8 cellular contexts compared by ENCODE assay signal in genomic region chr1:32702599-32703478, GRCh38. TPM values are rescaled to one million over a fixed set of nuclear protein-coding genes. Genes with fewer than 3 reads are reported as not detected.
A peak's percentile ranks its signal among the peaks of the same experiment; 100 is the strongest.
DNase-seq lines count a peak whose midpoint lies in the region; ATAC-seq and TF ChIP-seq lines count a peak whose summit lies in the region.

SYNC (minus strand) TSS chr1:32702770; CDS start chr1:32702660, 110 bp downstream.

- peaks cover 29% of the 10 kb centered on the region for H3K27me3 Mint-ChIP-seq in activated CD4-positive, alpha-beta memory T cell treated with anti-CD3 and anti-CD28 coated beads for 36 hours

- H3K27ac ChIP-seq in AG04450 (ENCODE audit: low read depth, low read length): peak within 1 kb of the TSS; percentile 99

- peaks cover 4% of the 10 kb centered on the region for H3K9me3 ChIP-seq in AG04450 (ENCODE audit: control insufficient read depth, insufficient read depth, low read length)

- peak; percentile 63 for DNase-seq in AG04450 (ENCODE audit: low read depth, low spot score)
- peak; percentile 55 for DNase-seq in GOT3 (lab: John Stamatoyannopoulos, UW)
- DNase-seq in activated CD4-positive, alpha-beta memory T cell treated with anti-CD3 and anti-CD28 coated beads for 36 hours: peak; percentile 25
- peak; percentile 79 for DNase-seq in fibroblast of peridontal ligament (ENCODE audit: extremely low read depth)
- DNase-seq in myocyte (ENCODE audit: low read depth): peak; percentile 97
- no peak for DNase-seq in DMS153 (lab: John Stamatoyannopoulos, UW)
- no peak for DNase-seq in G401 (ENCODE audit: low spot score)

- H3K27ac Mint-ChIP-seq in activated CD4-positive, alpha-beta memory T cell treated with anti-CD3 and anti-CD28 coated beads for 36 hours: no peak within 1 kb of the TSS

- H3K9me3 Mint-ChIP-seq in activated CD4-positive, alpha-beta memory T cell treated with anti-CD3 and anti-CD28 coated beads for 36 hours: no peaks in the 10 kb centered on the region

- ATAC-seq in GM19463 (IDR thresholded peaks at IDR 0.05; ENCODE audit: unreplicated experiment): no peak

- TF ChIP-seq CTCF in AG04450 (IDR thresholded peaks at IDR 0.05; ENCODE audit: low read depth, low read length): no peak

- in situ Hi-C loops in G401 (cut with HindIII; ENCODE audit: low sequenced_read_pairs): no loop called here

- CTCF ChIA-PET in AG04450 (lab: Charles Lee): interaction anchor here (0.6 to 2.2 kb wide), 2 partner anchors 9 to 371 kb away, joined by 3 to 12 read pairs; no protein-coding TSS in a partner anchor
- CTCF ChIA-PET in activated CD4-positive, alpha-beta memory T cell treated with anti-CD3 and anti-CD28 coated beads for 36 hours (lab: Charles Lee): interaction anchor here (0.6 to 2.1 kb wide), 3 partner anchors 9 to 70 kb away, joined by 3 to 9 read pairs (median 4); no protein-coding TSS in a partner anchor

- H3K4me3 Mint-ChIP-seq in activated CD4-positive, alpha-beta memory T cell treated with anti-CD3 and anti-CD28 coated beads for 36 hours: no peak within 1 kb of the TSS

- H3K4me3 ChIP-seq in AG04450 (ENCODE audit: low read depth, low read length): peak within 1 kb of the TSS; percentile 81

- no peaks in the 10 kb centered on the region for H3K27me3 ChIP-seq in AG04450 (ENCODE audit: control insufficient read depth, insufficient read depth, low read length)

- POLR2A ChIA-PET in AG04450 (lab: Yijun Ruan, JAX): interaction anchor here (0.6 to 4.2 kb wide), 21 partner anchors 8 to 636 kb away, joined by 3 to 40 read pairs (median 5); partner anchors contain the start of genes RBBP4, S100PBP and YARS1
- POLR2A ChIA-PET in activated CD4-positive, alpha-beta memory T cell treated with anti-CD3 and anti-CD28 coated beads for 36 hours (lab: Charles Lee): no interaction called here

- no peaks in the 10 kb centered on the region for H3K36me3 Mint-ChIP-seq in activated CD4-positive, alpha-beta memory T cell treated with anti-CD3 and anti-CD28 coated beads for 36 hours

- H3K4me1 Mint-ChIP-seq in activated CD4-positive, alpha-beta memory T cell treated with anti-CD3 and anti-CD28 coated beads for 36 hours (ENCODE audit: low read depth): peaks cover 9% of the 10 kb centered on the region

- intact Hi-C loops in activated CD4-positive, alpha-beta memory T cell treated with anti-CD3 and anti-CD28 coated beads for 36 hours (cut with micrococcal nuclease): no loop called here

RNA-seq across cellular contexts. Expression of gene SYNC, which starts in this region (rescaled TPM):
- polyA plus RNA-seq in AG04450 (2011; rRNA removed): 50.4 and 65.1 TPM in 2 replicates
- 63.5 and 68.5 TPM in 2 replicates for polyA minus RNA-seq in AG04450 (2011; rRNA and poly(A)+ RNA removed)
- total RNA-seq in activated CD4-positive, alpha-beta memory T cell treated with anti-CD3 and anti-CD28 coated beads for 36 hours: not detected
- total RNA-seq in myocyte: 131 and 152 TPM in 2 replicates
- polyA plus RNA-seq in myocyte (2012): 54.8 TPM
- total RNA-seq in G401 (2014; rRNA removed; shearing (Covaris generic)): 6.5 and 7.9 TPM in 2 replicates

Comparison
In these comparisons a context has a peak if more than half of its experiments do, and no peak if none do; other contexts are left out.
1. RNA of gene SYNC (total RNA-seq): 131 to 152 TPM in myocyte; 6.5 to 7.9 TPM in G401 and not detected in activated CD4-positive, alpha-beta memory T cell treated with anti-CD3 and anti-CD28 coated beads for 36 hours; every median in the first group is over 10 times any median in the second.
2. Peak in DNase-seq in activated CD4-positive, alpha-beta memory T cell treated with anti-CD3 and anti-CD28 coated beads for 36 hours; RNA of the gene not detected or under 1 TPM.
3. DNase-seq: peak in AG04450 (single experiment), GOT3 (single experiment), fibroblast of peridontal ligament (single experiment) and myocyte (single experiment); none in DMS153 (single experiment) and G401 (single experiment).